1 cellular context compared by ENCODE assay signal in genomic region chr3:43766672-43767465, GRCh38.
TF ChIP-seq lines count a peak whose summit lies in the region.

No MANE protein-coding gene starts in this region.

TF ChIP-seq in SK-N-SH, 30 proteins besides CTCF, POLR2A, EP300 and RAD21 (continued from another document):
- TF ChIP-seq REST (IDR thresholded peaks at IDR 0.05; ENCODE audit: low read depth, low read length) = no peak
- TF ChIP-seq FOXM1 (IDR thresholded peaks at IDR 0.05; ENCODE audit: low read depth) = no peak
TF ChIP-seq in SK-N-SH: peak in this region for 8.
